Comparison of ENCODE assay signal across 10 cellular contexts in genomic region chr19:33405491-33406461, GRCh38. TPM values are rescaled to one million over a fixed set of nuclear protein-coding genes. Genes with fewer than 3 reads are reported as not detected.
DNase-seq lines count a peak whose midpoint lies in the region; ATAC-seq and TF ChIP-seq lines count a peak whose summit lies in the region.
"Had no signal": no experiment of that assay in that cellular context is flagged by ENCODE, and none has a peak within 500 bp of the region (broad histone marks: within the 10 kb centered on the region; RNA-seq: fewer than 3 reads in every experiment).

No MANE protein-coding gene starts in this region.

- 79% methylated on average over 35 of the region's 35 CpGs for WGBS in right cardiac atrium
- WGBS in ovary, 3 donors = 88 to 92% (median 88%) methylated on average over 35 of the region's 35 CpGs
- WGBS in testis, 2 donors = 83 to 87% methylated on average over 27 to 34 of the region's 35 CpGs

- H3K9me3 ChIP-seq in BE2C (no peaks in the 10 kb centered on the region), right cardiac atrium (ENCODE audit: control insufficient read depth, low read length) (no peaks in the 10 kb centered on the region), ovary (no peaks in the 10 kb centered on the region), testis (no peaks in the 10 kb centered on the region)

- TF ChIP-seq POLR2A in ovary (IDR thresholded peaks at IDR 0.05) (no peak), testis (IDR thresholded peaks at IDR 0.05) (no peak)

- intact Hi-C loops in right cardiac atrium (cut with DNase I) = loop anchor here (2.0 to 5.0 kb wide), 4 partner anchors 163 to 168 kb away; no protein-coding TSS in a partner anchor
- intact Hi-C loops in ovary (cut with DNase I) = loop anchor here (5.0 to 10.0 kb wide), 5 partner anchors 103 to 263 kb away; partner anchors contain the start of gene CEBPA (in 1 of the 4)
- intact Hi-C loops in testis (cut with DNase I; ENCODE audit: low total_unique reads) = loop anchor here (5.0 kb wide), 1 partner anchor 168 kb away; no protein-coding TSS in a partner anchor

- H3K27ac ChIP-seq in right cardiac atrium (ENCODE audit: low read length) (no peak overlapping the region), ovary (no peak overlapping the region), testis (no peak overlapping the region)

- H3K27me3 ChIP-seq in BE2C (no peaks in the 10 kb centered on the region), H7 (ENCODE audit: control insufficient read depth, insufficient read depth, low read length) (no peaks in the 10 kb centered on the region), right cardiac atrium (ENCODE audit: control insufficient read depth, insufficient read depth) (no peaks in the 10 kb centered on the region), ovary (no peaks in the 10 kb centered on the region), testis (no peaks in the 10 kb centered on the region)

- DNase-seq in BE2C (peak; percentile 5), H7 (peak; percentile 57), right cardiac atrium (peak; percentile 18 to 67 (median 61)), ovary (peak in 3 of 5 donors; percentile 13 to 31 (median 15)), testis (no peak), HUDEP-2 (lab: John Stamatoyannopoulos, UW; ENCODE audit: unreplicated experiment in 76 of 76) (no peak), NOMO-1 treated with dmso at 0.1 percent for 144 hours (lab: John Stamatoyannopoulos, UW; ENCODE audit: unreplicated experiment) (no peak)
- DNase-seq: NCI-H1436 treated with DMSO at 0.1 percent for 48 hours, SIG-M5 had no signal

- H3K4me1 ChIP-seq in BE2C = peaks cover 8% of the 10 kb centered on the region
- no peaks in the 10 kb centered on the region for H3K4me1 ChIP-seq in right cardiac atrium (ENCODE audit: control insufficient read depth, insufficient read depth, low read length)
- H3K4me1 ChIP-seq in ovary (ENCODE audit: insufficient read depth) = no peaks in the 10 kb centered on the region
- no peaks in the 10 kb centered on the region for H3K4me1 ChIP-seq in testis

- TF ChIP-seq EP300 in ovary (IDR thresholded peaks at IDR 0.05) = no peak

- peaks cover 9% of the 10 kb centered on the region for H3K36me3 ChIP-seq in BE2C
- H3K36me3 ChIP-seq in H7 (replicated peaks; ENCODE audit: control insufficient read depth, insufficient read depth, low read length) = no peaks in the 10 kb centered on the region
- H3K36me3 ChIP-seq in ovary = no peaks in the 10 kb centered on the region
- H3K36me3 ChIP-seq in testis (ENCODE audit: low read depth, missing control alignments) = no peaks in the 10 kb centered on the region

- no peak overlapping the region for H3K4me3 ChIP-seq in BE2C (ENCODE audit: low read depth, low read length)
- no peak overlapping the region for H3K4me3 ChIP-seq in H7 (ENCODE audit: insufficient read depth, low read depth, low read length)
- H3K4me3 ChIP-seq in right cardiac atrium (ENCODE audit: low read length) = no peak overlapping the region
- no peak overlapping the region for H3K4me3 ChIP-seq in ovary
- no peak overlapping the region for H3K4me3 ChIP-seq in testis

- TF ChIP-seq CTCF in BE2C (IDR thresholded peaks at IDR 0.05; ENCODE audit: low read depth, low read length) (no peak), ovary (IDR thresholded peaks at IDR 0.05) (no peak), testis (IDR thresholded peaks at IDR 0.05) (no peak)

- ATAC-seq in right cardiac atrium (no peak), GM18873 (IDR thresholded peaks at IDR 0.05; ENCODE audit: low FRiP score, unreplicated experiment) (no peak)

RNA-seq across cellular contexts. Expression of gene CEBPG, which starts 32.3 kb away (rescaled TPM):
- 93.6 TPM for polyA plus RNA-seq in BE2C (2012; ENCODE audit: insufficient read depth, insufficient read length, low read depth)
- 25.8 and 29.4 TPM in 2 replicates for total RNA-seq in H7 (2014; rRNA removed; shearing (Covaris generic))
- total RNA-seq in right cardiac atrium = 10 to 100 TPM; 13.1 to 18.3 (median 15.7) TPM
- 12.7 TPM for polyA plus RNA-seq in right cardiac atrium
- 10 to 100 TPM in 4 of 7 donors, 1 to 10 TPM in 3; 7.3 to 54.6 (median 12.0) TPM for total RNA-seq in ovary
- polyA plus RNA-seq in ovary = 10 to 100 TPM in 1 of 2 donors, 1 to 10 TPM in 1; 5.6 to 12.1 TPM
- total RNA-seq in testis = 10 to 100 TPM; 20.8 to 20.9 TPM
- polyA plus RNA-seq in testis (ENCODE audit: insufficient read depth, low read depth, low replicate concordance) = 24.3 TPM

Comparison
In these comparisons a context has a peak if more than half of its experiments do, and no peak if none do; other contexts are left out.
1. DNase-seq: peak in BE2C (single experiment), H7 (single experiment), right cardiac atrium (3 of 3) and ovary (3 of 5); none in testis (single experiment), HUDEP-2 (0 of 76) and NOMO-1 treated with dmso at 0.1 percent for 144 hours (single experiment).